ENCODE assay signal across 1 cellular context in the genomic region with DNA sequence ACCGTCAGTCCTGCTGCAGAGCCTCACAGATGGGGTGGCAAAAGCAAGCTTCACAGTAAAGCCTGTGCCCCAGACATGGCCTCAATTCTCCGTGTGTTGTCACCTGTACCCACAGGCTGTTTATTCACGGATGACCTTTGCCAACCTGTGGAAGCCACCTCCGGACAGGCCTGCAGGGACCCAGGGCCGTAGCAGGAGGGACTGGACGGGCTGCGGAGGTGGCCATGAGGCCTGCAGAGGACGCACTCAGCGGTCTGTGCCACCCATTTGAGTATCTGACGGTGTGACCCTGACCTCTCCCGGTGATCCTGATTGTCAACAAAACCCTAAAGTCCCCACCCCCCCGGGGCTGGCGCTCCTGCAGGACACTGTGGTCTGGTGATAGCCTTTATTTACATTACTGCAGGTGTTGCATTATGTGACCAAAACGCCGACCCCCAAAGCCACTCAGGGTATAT.
TF ChIP-seq lines count a peak whose summit lies in the region.

No MANE protein-coding gene starts in this region.

TF ChIP-seq in HepG2, 621 proteins besides CTCF, POLR2A, EP300 and RAD21 (continued from another document and continues in another):
- peak; percentile 84 for TF ChIP-seq HOXA3 (CRISPR knock-in tag; IDR thresholded peaks at IDR 0.05)
- TF ChIP-seq TMF1 (CRISPR knock-in tag; IDR thresholded peaks at IDR 0.05; ENCODE audit: low read depth): no peak
- TF ChIP-seq ARID2 (CRISPR knock-in tag; IDR thresholded peaks at IDR 0.05; ENCODE audit: borderline replicate concordance): no peak
- no peak for TF ChIP-seq MBNL3 (CRISPR knock-in tag; conservative IDR thresholded peaks at IDR 0.05)
- TF ChIP-seq SPEN (CRISPR knock-in tag; IDR thresholded peaks at IDR 0.05; ENCODE audit: low read depth): peak; percentile 65; the same call in 1 of the 2 replicates
- no peak for TF ChIP-seq RAD51 (IDR thresholded peaks at IDR 0.05; ENCODE audit: borderline replicate concordance)
- TF ChIP-seq ZNF766 (CRISPR knock-in tag; IDR thresholded peaks at IDR 0.05; ENCODE audit: borderline replicate concordance): 0 out of 2 replicates have a peak, but pooled peaks have one; percentile 30
- TF ChIP-seq SOX5 (CRISPR knock-in tag; IDR thresholded peaks at IDR 0.05; ENCODE audit: borderline replicate concordance): peak; percentile 83; the same call in 1 of the 2 replicates
- TF ChIP-seq ZBTB46 (CRISPR knock-in tag; IDR thresholded peaks at IDR 0.05; ENCODE audit: borderline replicate concordance): no peak
- TF ChIP-seq ZNF317 (CRISPR knock-in tag; IDR thresholded peaks at IDR 0.05): peak; percentile 57; the same call in 1 of the 2 replicates
- TF ChIP-seq ZNF343 (CRISPR knock-in tag; IDR thresholded peaks at IDR 0.05): 0 out of 2 replicates have a peak, but pooled peaks have one; percentile 33
- TF ChIP-seq, protein P1, sequence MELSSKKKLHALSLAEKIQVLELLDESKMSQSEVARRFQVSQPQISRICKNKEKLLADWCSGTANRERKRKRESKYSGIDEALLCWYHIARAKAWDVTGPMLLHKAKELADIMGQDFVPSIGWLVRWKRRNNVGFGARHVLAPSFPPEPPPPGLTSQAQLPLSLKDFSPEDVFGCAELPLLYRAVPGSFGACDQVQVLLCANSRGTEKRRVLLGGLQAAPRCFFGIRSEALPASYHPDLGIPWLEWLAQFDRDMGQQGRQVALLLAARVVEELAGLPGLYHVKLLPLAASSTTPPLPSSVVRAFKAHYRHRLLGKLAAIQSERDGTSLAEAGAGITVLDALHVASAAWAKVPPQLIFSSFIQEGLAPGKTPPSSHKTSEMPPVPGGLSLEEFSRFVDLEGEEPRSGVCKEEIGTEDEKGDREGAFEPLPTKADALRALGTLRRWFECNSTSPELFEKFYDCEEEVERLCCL (CRISPR knock-in tag; IDR thresholded peaks at IDR 0.05; ENCODE audit: borderline replicate concordance): no peak
- TF ChIP-seq ZBTB20 (CRISPR knock-in tag; IDR thresholded peaks at IDR 0.05; ENCODE audit: borderline replicate concordance, low read depth): no peak; the same call in 1 of the 2 replicates
- TF ChIP-seq ZNF124 (CRISPR knock-in tag; IDR thresholded peaks at IDR 0.05): peak; percentile 76; the same call in 1 of the 2 replicates
- TF ChIP-seq ZNF878 (CRISPR knock-in tag; IDR thresholded peaks at IDR 0.05): no peak
- no peak for TF ChIP-seq NFE2L2 (IDR thresholded peaks at IDR 0.05; ENCODE audit: low read length)
- TF ChIP-seq ZNF883 (CRISPR knock-in tag; IDR thresholded peaks at IDR 0.05; ENCODE audit: not compliant biosample characterization): no peak
- no peak for TF ChIP-seq TEAD2 (CRISPR knock-in tag; IDR thresholded peaks at IDR 0.05)
- TF ChIP-seq REST (IDR thresholded peaks at IDR 0.05; ENCODE audit: borderline replicate concordance in 1 of 2, low read depth in 1 of 2, low read length in 2 of 2): 0 out of 4 replicates have a peak, but pooled peaks of 1 of the 2 experiments have one; percentile 7
- 0 out of 2 replicates have a peak, but pooled peaks have one; percentile 37 for TF ChIP-seq ZNF619 (CRISPR knock-in tag; IDR thresholded peaks at IDR 0.05)
- TF ChIP-seq MXI1 (IDR thresholded peaks at IDR 0.05; ENCODE audit: borderline replicate concordance, low read depth, low read length): peak; percentile 82; the same call in 1 of the 3 replicates
- 0 out of 2 replicates have a peak, but pooled peaks have one; percentile 60 for TF ChIP-seq TOPORS (CRISPR knock-in tag; IDR thresholded peaks at IDR 0.05)
- no peak for TF ChIP-seq SNRNP70 (IDR thresholded peaks at IDR 0.05; ENCODE audit: low read depth, low read length)
- TF ChIP-seq CEBPG (CRISPR knock-in tag; IDR thresholded peaks at IDR 0.05): 0 out of 2 replicates have a peak, but pooled peaks have one; percentile 30
- no peak; the same call in 1 of the 2 replicates for TF ChIP-seq ADNP (CRISPR knock-in tag; IDR thresholded peaks at IDR 0.05)
- TF ChIP-seq ZFY (CRISPR knock-in tag; IDR thresholded peaks at IDR 0.05): peak; percentile 84
- peak; percentile 28; the same call in 1 of the 2 replicates for TF ChIP-seq ZNF746 (CRISPR knock-in tag; IDR thresholded peaks at IDR 0.05)
- TF ChIP-seq ZNF12 (CRISPR knock-in tag; IDR thresholded peaks at IDR 0.05): peak; percentile 21; the same call in 1 of the 2 replicates
- no peak for TF ChIP-seq ZNF558 (CRISPR knock-in tag; IDR thresholded peaks at IDR 0.05; ENCODE audit: borderline replicate concordance)
- peak; percentile 65; the same call in 1 of the 2 replicates for TF ChIP-seq FOXA1 (IDR thresholded peaks at IDR 0.05)
- peak; percentile 89 for TF ChIP-seq FOXA1 (CRISPR knock-in tag; IDR thresholded peaks at IDR 0.05)
- no peak; the same call in 1 of the 2 replicates for TF ChIP-seq ZFP41 (CRISPR knock-in tag; IDR thresholded peaks at IDR 0.05; ENCODE audit: borderline replicate concordance)
- TF ChIP-seq PLSCR1 (CRISPR knock-in tag; IDR thresholded peaks at IDR 0.05; ENCODE audit: borderline replicate concordance): no peak
- TF ChIP-seq BRF2 (CRISPR knock-in tag; IDR thresholded peaks at IDR 0.05): no peak
- TF ChIP-seq HMG20A (CRISPR knock-in tag; IDR thresholded peaks at IDR 0.05; ENCODE audit: borderline replicate concordance): peak; percentile 39; the same call in 1 of the 2 replicates
- peak; percentile 97 for TF ChIP-seq NR2F6 (IDR thresholded peaks at IDR 0.05)
- TF ChIP-seq NR2F6 (CRISPR knock-in tag; IDR thresholded peaks at IDR 0.05): peak; percentile 98
- peak; percentile 79 for TF ChIP-seq ZNF350 (CRISPR knock-in tag; IDR thresholded peaks at IDR 0.05; ENCODE audit: borderline replicate concordance, low read depth)
- TF ChIP-seq ZNF33B (CRISPR knock-in tag; IDR thresholded peaks at IDR 0.05): no peak
- peak; percentile 74; the same call in 1 of the 2 replicates for TF ChIP-seq ZNF574 (CRISPR knock-in tag; IDR thresholded peaks at IDR 0.05)
- no peak for TF ChIP-seq U2AF1 (optimal IDR thresholded peaks at IDR 0.05; ENCODE audit: low read depth, low read length)
- peak; percentile 59; the same call in 1 of the 2 replicates for TF ChIP-seq ERF (CRISPR knock-in tag; IDR thresholded peaks at IDR 0.05)
- peak; percentile 87 for TF ChIP-seq ZNF629 (CRISPR knock-in tag; conservative IDR thresholded peaks at IDR 0.05)
- TF ChIP-seq FOXK1 (CRISPR knock-in tag; IDR thresholded peaks at IDR 0.05; ENCODE audit: borderline replicate concordance, low read depth): no peak; the same call in none of the 2 replicates
- 0 out of 2 replicates have a peak, but pooled peaks have one; percentile 45 for TF ChIP-seq ZNF724P (CRISPR knock-in tag; IDR thresholded peaks at IDR 0.05; ENCODE audit: borderline replicate concordance)
- no peak for TF ChIP-seq POLR2AphosphoS5 (IDR thresholded peaks at IDR 0.05; ENCODE audit: low read depth, low read length)
- TF ChIP-seq ZFP82 (CRISPR knock-in tag; IDR thresholded peaks at IDR 0.05; ENCODE audit: borderline replicate concordance): no peak
- no peak for TF ChIP-seq TRIM24 (CRISPR knock-in tag; IDR thresholded peaks at IDR 0.05)
- TF ChIP-seq TSC22D2 (CRISPR knock-in tag; IDR thresholded peaks at IDR 0.05; ENCODE audit: borderline replicate concordance): no peak
- peak; percentile 96 for TF ChIP-seq ZBTB7B (CRISPR knock-in tag; IDR thresholded peaks at IDR 0.05)
- TF ChIP-seq NFE2 (CRISPR knock-in tag; IDR thresholded peaks at IDR 0.05): no peak
- TF ChIP-seq SNAPC2 (CRISPR knock-in tag; IDR thresholded peaks at IDR 0.05): no peak
- TF ChIP-seq, protein P2, sequence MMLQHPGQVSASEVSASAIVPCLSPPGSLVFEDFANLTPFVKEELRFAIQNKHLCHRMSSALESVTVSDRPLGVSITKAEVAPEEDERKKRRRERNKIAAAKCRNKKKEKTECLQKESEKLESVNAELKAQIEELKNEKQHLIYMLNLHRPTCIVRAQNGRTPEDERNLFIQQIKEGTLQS (CRISPR knock-in tag; IDR thresholded peaks at IDR 0.05): no peak
- TF ChIP-seq ZNF740 (CRISPR knock-in tag; IDR thresholded peaks at IDR 0.05): 0 out of 2 replicates have a peak, but pooled peaks have one; percentile 19
- TF ChIP-seq HNRNPK (IDR thresholded peaks at IDR 0.05; ENCODE audit: low read depth, low read length, poor library complexity, severe bottlenecking): no peak
- TF ChIP-seq ZMYM3 (CRISPR knock-in tag; IDR thresholded peaks at IDR 0.05): peak; percentile 82
- TF ChIP-seq MIER3 (CRISPR knock-in tag; IDR thresholded peaks at IDR 0.05; ENCODE audit: borderline replicate concordance): no peak; the same call in 1 of the 2 replicates
- no peak; the same call in 1 of the 2 replicates for TF ChIP-seq ZNF430 (CRISPR knock-in tag; IDR thresholded peaks at IDR 0.05)
- peak in 1 of 2 experiments; percentile 70; a peak in 1 of 4 replicates for TF ChIP-seq KLF16 (CRISPR knock-in tag; IDR thresholded peaks at IDR 0.05)
- TF ChIP-seq, protein P3, sequence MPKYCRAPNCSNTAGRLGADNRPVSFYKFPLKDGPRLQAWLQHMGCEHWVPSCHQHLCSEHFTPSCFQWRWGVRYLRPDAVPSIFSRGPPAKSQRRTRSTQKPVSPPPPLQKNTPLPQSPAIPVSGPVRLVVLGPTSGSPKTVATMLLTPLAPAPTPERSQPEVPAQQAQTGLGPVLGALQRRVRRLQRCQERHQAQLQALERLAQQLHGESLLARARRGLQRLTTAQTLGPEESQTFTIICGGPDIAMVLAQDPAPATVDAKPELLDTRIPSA (CRISPR knock-in tag; IDR thresholded peaks at IDR 0.05; ENCODE audit: borderline replicate concordance): no peak
- TF ChIP-seq DNMT1 (CRISPR knock-in tag; IDR thresholded peaks at IDR 0.05): no peak
